In the genomic region with DNA sequence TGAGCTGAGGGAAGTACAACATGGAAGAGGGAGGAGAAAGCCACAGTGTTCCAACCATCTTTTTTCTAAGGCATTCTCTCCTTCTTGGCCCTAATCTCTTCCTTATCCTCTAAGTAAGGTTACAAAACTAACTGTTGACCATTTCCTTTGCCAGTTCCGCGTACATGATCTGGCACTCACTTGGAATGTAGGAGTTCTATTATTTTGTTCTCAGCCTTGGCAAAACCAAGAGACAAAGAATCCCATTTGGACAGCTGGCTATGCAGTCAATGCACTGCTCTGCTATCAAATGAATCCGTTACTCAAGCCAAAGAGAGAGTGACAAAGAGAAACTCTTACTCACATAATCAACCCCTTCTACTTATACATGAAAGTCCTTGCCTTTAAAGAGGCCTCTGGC, we compare ENCODE assay signal across 17 cellular contexts.
DNase-seq lines count a peak whose midpoint lies in the region; ATAC-seq and TF ChIP-seq lines count a peak whose summit lies in the region.
"Had no signal": no experiment of that assay in that cellular context is flagged by ENCODE, and none has a peak within 500 bp of the region (broad histone marks: within the 10 kb centered on the region; RNA-seq: fewer than 3 reads in every experiment).

No MANE protein-coding gene starts in this region.

- intact Hi-C loops in ascending aorta (cut with DNase I): no loop called here
- intact Hi-C loops in left cardiac atrium (cut with DNase I): no loop called here
- intact Hi-C loops in sciatic nerve (cut with DNase I): no loop called here
- intact Hi-C loops in left lung (cut with DNase I): no loop called here

- H3K9me3 Mint-ChIP-seq in activated T-helper 17 cell treated with anti-CD3 and anti-CD28 coated beads, Interleukin-2, amount 50 U/mL, for 72 hours: no peaks in the 10 kb centered on the region
- H3K9me3 Mint-ChIP-seq: CD8-positive, alpha-beta T cell had no signal

- H3K4me1 ChIP-seq in ascending aorta (no peaks in the 10 kb centered on the region), left lung (no peaks in the 10 kb centered on the region)

- H3K27ac Mint-ChIP-seq in activated T-helper 17 cell treated with anti-CD3 and anti-CD28 coated beads, Interleukin-2, amount 50 U/mL, for 72 hours: no peak overlapping the region
- H3K27ac Mint-ChIP-seq: CD8-positive, alpha-beta T cell; HFFc6 had no signal

- H3K27me3 Mint-ChIP-seq in activated T-helper 17 cell treated with anti-CD3 and anti-CD28 coated beads, Interleukin-2, amount 50 U/mL, for 72 hours: peaks cover 3% of the 10 kb centered on the region

- no peaks in the 10 kb centered on the region for H3K36me3 Mint-ChIP-seq in activated T-helper 17 cell treated with anti-CD3 and anti-CD28 coated beads, Interleukin-2, amount 50 U/mL, for 72 hours (ENCODE audit: low read depth)
- H3K36me3 Mint-ChIP-seq: CD8-positive, alpha-beta T cell had no signal

- ATAC-seq in left cardiac atrium (peak; percentile 73 to 76), sciatic nerve (peak; percentile 41), left lung (no peak)
- no peak for ATAC-seq in activated T-helper 17 cell treated with anti-CD3 and anti-CD28 coated beads, Interleukin-2, amount 50 U/mL, for 72 hours (replicated peaks)
- ATAC-seq: CD8-positive, alpha-beta T cell had no signal

- no peak overlapping the region for H3K4me3 Mint-ChIP-seq in activated T-helper 17 cell treated with anti-CD3 and anti-CD28 coated beads, Interleukin-2, amount 50 U/mL, for 72 hours
- H3K4me3 Mint-ChIP-seq: CD8-positive, alpha-beta T cell; HFFc6 had no signal

- H3K36me3 ChIP-seq in ascending aorta: no peaks in the 10 kb centered on the region
- H3K36me3 ChIP-seq in left lung: no peaks in the 10 kb centered on the region

- H3K4me3 ChIP-seq in ascending aorta (no peak overlapping the region), left lung (no peak overlapping the region)
- H3K4me3 ChIP-seq: PC-9 had no signal

- H3K27ac ChIP-seq in ascending aorta (peak overlapping the region; percentile 63 to 68), left lung (no peak overlapping the region)
- H3K27ac ChIP-seq: PC-9 had no signal

- DNase-seq in GM03348 (ENCODE audit: low spot score) (peak; percentile 22), ascending aorta (ENCODE audit: low spot score in 2 of 2) (peak in 1 of 2 donors; percentile 68), left cardiac atrium (peak; percentile 29), sciatic nerve (ENCODE audit: low spot score) (no peak), kidney glomerular epithelial cell (lab: John Stamatoyannopoulos, UW) (no peak), left lung (no peak)
- no peak for DNase-seq in central memory CD4-positive, alpha-beta T cell
- DNase-seq: ACHN; CD8-positive, alpha-beta T cell; DND-41; HFFc6; KBM-7; NCI-H1048; NCI-H2107; NCI-H748 treated with DMSO at 0.1 percent for 48 hours; PC-9 had no signal

- H3K9me3 ChIP-seq in ascending aorta (no peaks in the 10 kb centered on the region), left lung (no peaks in the 10 kb centered on the region)

- H3K27me3 ChIP-seq in ascending aorta: no peaks in the 10 kb centered on the region
- H3K27me3 ChIP-seq in left lung: no peaks in the 10 kb centered on the region

- no peaks in the 10 kb centered on the region for H3K4me1 Mint-ChIP-seq in activated T-helper 17 cell treated with anti-CD3 and anti-CD28 coated beads, Interleukin-2, amount 50 U/mL, for 72 hours

- TF ChIP-seq CTCF in ascending aorta (IDR thresholded peaks at IDR 0.05) (no peak), left lung (IDR thresholded peaks at IDR 0.05) (no peak)

Comparison
In these comparisons a context has a peak if more than half of its experiments do, and no peak if none do; other contexts are left out.
1. DNase-seq: peak in GM03348 (single experiment) and left cardiac atrium (single experiment); none in sciatic nerve (single experiment), kidney glomerular epithelial cell (single experiment), central memory CD4-positive, alpha-beta T cell (single experiment) and left lung (0 of 2).
2. H3K27ac ChIP-seq: peak in ascending aorta (2 of 2); none in left lung (0 of 2).
3. ATAC-seq: peak in left cardiac atrium (2 of 2) and sciatic nerve (single experiment); none in activated T-helper 17 cell treated with anti-CD3 and anti-CD28 coated beads, Interleukin-2, amount 50 U/mL, for 72 hours (single experiment) and left lung (single experiment).